16 cellular contexts compared by ENCODE assay signal in the genomic region with DNA sequence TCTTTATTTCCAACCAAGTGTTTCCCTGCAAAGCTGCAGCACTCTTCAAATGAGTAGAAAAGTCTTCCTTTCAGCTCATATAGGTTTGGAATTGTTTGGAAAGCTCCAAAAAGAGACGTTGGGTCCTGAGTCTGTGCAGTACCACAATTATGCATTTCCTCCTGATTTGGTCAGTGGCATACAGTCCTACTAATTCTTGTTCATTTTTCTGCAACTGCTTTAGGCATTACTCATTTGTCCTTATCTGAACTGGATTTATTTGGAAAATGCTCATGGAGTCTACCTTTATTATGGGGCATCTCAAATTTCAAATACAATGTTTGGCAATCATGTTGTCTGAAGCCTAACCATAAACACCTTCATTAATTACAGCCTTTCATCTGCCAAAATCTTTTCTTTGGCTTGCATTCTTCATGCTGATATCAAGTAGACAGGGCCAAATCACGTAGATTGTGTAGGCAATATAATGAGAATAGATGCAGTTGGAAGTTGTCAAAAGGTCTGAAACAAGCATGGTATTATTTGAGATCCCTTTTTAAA.
DNase-seq lines count a peak whose midpoint lies in the region; ATAC-seq and TF ChIP-seq lines count a peak whose summit lies in the region.
"Had no signal": no experiment of that assay in that cellular context is flagged by ENCODE, and none has a peak within 500 bp of the region (broad histone marks: within the 10 kb centered on the region; RNA-seq: fewer than 3 reads in every experiment).

No MANE protein-coding gene starts in this region.

- POLR2A ChIA-PET in BJ (lab: Charles Lee) = interaction anchor here (0.5 kb wide), 1 partner anchor 11 kb away, joined by 3 read pairs; no protein-coding TSS in a partner anchor

- DNase-seq in BJ (ENCODE audit: low read depth) (peak; percentile 26), HS-5 (ENCODE audit: low read depth) (peak; percentile 61), SW480 (ENCODE audit: low spot score) (peak; percentile 13), fibroblast of villous mesenchyme (ENCODE audit: low read depth) (peak; percentile 26), NCI-H446 (lab: John Stamatoyannopoulos, UW) (no peak), CD1c-positive myeloid dendritic cell (ENCODE audit: extremely low spot score) (no peak), middle frontal gyrus (ENCODE audit: extremely low spot score, low spot score) (no peak)
- DNase-seq: activated gamma-delta T cell, body of pancreas, H9, NCI-H187, pancreas, thyroid gland had no signal

- CTCF ChIA-PET in BJ (lab: Yijun Ruan, JAX) = interaction anchor here (0.6 to 1.1 kb wide), 3 partner anchors 9 to 31 kb away, joined by 3 read pairs; no protein-coding TSS in a partner anchor

- no peaks in the 10 kb centered on the region for H3K36me3 ChIP-seq in BJ (ENCODE audit: control insufficient read depth, insufficient read depth, low read length)
- H3K36me3 ChIP-seq: pancreas, thyroid gland had no signal

- no peak overlapping the region for H3K4me3 ChIP-seq in BJ (ENCODE audit: low read depth, low read length)
- no peak overlapping the region for H3K4me3 ChIP-seq in fibroblast of villous mesenchyme (ENCODE audit: low read depth, low read length)
- H3K4me3 ChIP-seq: body of pancreas, hepatocyte, pancreas, thyroid gland had no signal

- no peak for TF ChIP-seq CTCF in BJ (IDR thresholded peaks at IDR 0.05; ENCODE audit: insufficient read depth, low read depth, low read length)
- no peak for TF ChIP-seq CTCF in fibroblast of villous mesenchyme (IDR thresholded peaks at IDR 0.05; ENCODE audit: insufficient read depth, low read depth, low read length)

- H3K27me3 ChIP-seq in BJ (ENCODE audit: control insufficient read depth, insufficient read depth, low read length) = no peaks in the 10 kb centered on the region
- H3K27me3 ChIP-seq: body of pancreas, hepatocyte, pancreas, thyroid gland had no signal

- ATAC-seq in HG03432 (IDR thresholded peaks at IDR 0.05; ENCODE audit: unreplicated experiment) = no peak
- ATAC-seq: body of pancreas, pancreas, Right ventricle myocardium inferior had no signal

Comparison
In these comparisons a context has a peak if more than half of its experiments do, and no peak if none do; other contexts are left out.
1. DNase-seq: peak in BJ (single experiment), HS-5 (single experiment), SW480 (single experiment) and fibroblast of villous mesenchyme (single experiment); none in NCI-H446 (0 of 2), CD1c-positive myeloid dendritic cell (single experiment) and middle frontal gyrus (single experiment).